Comparison of ENCODE assay signal across 1 cellular context in genomic region chr22:38967451-38968450, GRCh38.
TF ChIP-seq lines count a peak whose summit lies in the region.

No MANE protein-coding gene starts in this region.

TF ChIP-seq in K562, 482 proteins besides CTCF, POLR2A, EP300 and RAD21 (continues in another document):
- TF ChIP-seq PKNOX1 (IDR thresholded peaks at IDR 0.05) (no peak), TRIM25 (IDR thresholded peaks at IDR 0.05; ENCODE audit: borderline replicate concordance) (no peak), RBM22 (IDR thresholded peaks at IDR 0.05; ENCODE audit: low read depth, low read length, poor library complexity, severe bottlenecking) (no peak), SMAD2 (IDR thresholded peaks at IDR 0.05; ENCODE audit: low read depth, low read length) (no peak), MEIS2 (IDR thresholded peaks at IDR 0.05; ENCODE audit: partially characterized antibody) (peak; percentile 22), NRF1 (conservative IDR thresholded peaks at IDR 0.05 in 1 of 2, IDR thresholded peaks at IDR 0.05 in 1 of 2) (0 out of 4 replicates have a peak, but pooled peaks of 1 of the 2 experiments have one; percentile 30), ZSCAN29 (IDR thresholded peaks at IDR 0.05) (no peak), ARID3B (CRISPR knock-in tag; IDR thresholded peaks at IDR 0.05; ENCODE audit: borderline replicate concordance) (no peak), RBFOX2 (IDR thresholded peaks at IDR 0.05; ENCODE audit: low read depth, low read length) (no peak), TEAD1 (CRISPR knock-in tag; IDR thresholded peaks at IDR 0.05) (no peak), DPF2 (IDR thresholded peaks at IDR 0.05) (no peak), MAFK (IDR thresholded peaks at IDR 0.05; ENCODE audit: low read length) (peak; percentile 67), PBX2 (CRISPR knock-in tag; IDR thresholded peaks at IDR 0.05; ENCODE audit: low read depth) (no peak), PBX2 (tag; conservative IDR thresholded peaks at IDR 0.05; ENCODE audit: low read depth) (no peak), RCOR1 (IDR thresholded peaks at IDR 0.05; ENCODE audit: borderline replicate concordance in 1 of 2, low read depth in 2 of 2, low read length in 2 of 2) (peak in 1 of 2 experiments; percentile 71; a peak in 2 of 4 replicates), E2F6 (IDR thresholded peaks at IDR 0.05; ENCODE audit: borderline replicate concordance in 1 of 2, extremely low read depth in 1 of 2, insufficient read depth in 1 of 2, insufficient read length in 1 of 2, low read depth in 1 of 2, low read length in 1 of 2, poor library complexity in 1 of 2, severe bottlenecking in 1 of 2) (no peak), BCLAF1 (IDR thresholded peaks at IDR 0.05; ENCODE audit: borderline replicate concordance in 1 of 2, control insufficient read depth in 1 of 2, low read depth in 2 of 2, low read length in 1 of 2) (no peak), HOMEZ (CRISPR knock-in tag; IDR thresholded peaks at IDR 0.05) (no peak), ZNF197 (CRISPR knock-in tag; IDR thresholded peaks at IDR 0.05; ENCODE audit: low read depth) (no peak), MTF1 (CRISPR knock-in tag; IDR thresholded peaks at IDR 0.05; ENCODE audit: borderline replicate concordance) (no peak), SPI1 (IDR thresholded peaks at IDR 0.05; ENCODE audit: borderline replicate concordance, low read depth, low read length) (0 out of 2 replicates have a peak, but pooled peaks have one; percentile 8), ZNF146 (CRISPR knock-in tag; IDR thresholded peaks at IDR 0.05; ENCODE audit: unreplicated experiment) (no peak), JUND (IDR thresholded peaks at IDR 0.05; ENCODE audit: borderline replicate concordance, low read depth, low read length) (peak; percentile 32; the same call in 1 of the 2 replicates), JUND (tag; IDR thresholded peaks at IDR 0.05; ENCODE audit: borderline replicate concordance, low read depth, low read length) (no peak; the same call in 2 of the 3 replicates), ARID3A (IDR thresholded peaks at IDR 0.05; ENCODE audit: borderline replicate concordance, low read depth, low read length) (no peak), TFE3 (CRISPR knock-in tag; IDR thresholded peaks at IDR 0.05) (no peak), ELK3 (CRISPR knock-in tag; IDR thresholded peaks at IDR 0.05) (no peak), HNRNPH1 (optimal IDR thresholded peaks at IDR 0.05; ENCODE audit: low read depth, low read length) (no peak), RAD51 (IDR thresholded peaks at IDR 0.05; ENCODE audit: borderline replicate concordance, low read depth) (no peak), CGGBP1 (CRISPR knock-in tag; IDR thresholded peaks at IDR 0.05) (no peak), POLR2H (tag; IDR thresholded peaks at IDR 0.05; ENCODE audit: low read depth) (no peak), NELFE (IDR thresholded peaks at IDR 0.05; ENCODE audit: insufficient read depth, insufficient read length) (no peak), ZNF830 (CRISPR knock-in tag; IDR thresholded peaks at IDR 0.05) (no peak), ZNF561 (CRISPR knock-in tag; conservative IDR thresholded peaks at IDR 0.05) (no peak), TOE1 (IDR thresholded peaks at IDR 0.05; ENCODE audit: borderline replicate concordance) (no peak), TOE1 (CRISPR knock-in tag; IDR thresholded peaks at IDR 0.05; ENCODE audit: borderline replicate concordance, low read depth) (no peak), ZNF354B (CRISPR knock-in tag; IDR thresholded peaks at IDR 0.05) (no peak), CHD4 (IDR thresholded peaks at IDR 0.05; ENCODE audit: insufficient read depth, insufficient replicate concordance, low read depth, low read length, poor library complexity, severe bottlenecking) (no peak), L3MBTL2 (IDR thresholded peaks at IDR 0.05) (peak; percentile 20; the same call in 1 of the 2 replicates), GTF2F1 (IDR thresholded peaks at IDR 0.05; ENCODE audit: low read depth, low read length) (no peak), ZBTB7A (IDR thresholded peaks at IDR 0.05; ENCODE audit: borderline replicate concordance, control insufficient read depth, low read depth, low read length) (no peak), COPS2 (conservative IDR thresholded peaks at IDR 0.05) (no peak), HDAC2 (IDR thresholded peaks at IDR 0.05) (no peak), NFATC3 (IDR thresholded peaks at IDR 0.05) (no peak), HES1 (IDR thresholded peaks at IDR 0.05; ENCODE audit: low read depth) (no peak)
